Comparison of ENCODE assay signal across 7 cellular contexts in the genomic region with DNA sequence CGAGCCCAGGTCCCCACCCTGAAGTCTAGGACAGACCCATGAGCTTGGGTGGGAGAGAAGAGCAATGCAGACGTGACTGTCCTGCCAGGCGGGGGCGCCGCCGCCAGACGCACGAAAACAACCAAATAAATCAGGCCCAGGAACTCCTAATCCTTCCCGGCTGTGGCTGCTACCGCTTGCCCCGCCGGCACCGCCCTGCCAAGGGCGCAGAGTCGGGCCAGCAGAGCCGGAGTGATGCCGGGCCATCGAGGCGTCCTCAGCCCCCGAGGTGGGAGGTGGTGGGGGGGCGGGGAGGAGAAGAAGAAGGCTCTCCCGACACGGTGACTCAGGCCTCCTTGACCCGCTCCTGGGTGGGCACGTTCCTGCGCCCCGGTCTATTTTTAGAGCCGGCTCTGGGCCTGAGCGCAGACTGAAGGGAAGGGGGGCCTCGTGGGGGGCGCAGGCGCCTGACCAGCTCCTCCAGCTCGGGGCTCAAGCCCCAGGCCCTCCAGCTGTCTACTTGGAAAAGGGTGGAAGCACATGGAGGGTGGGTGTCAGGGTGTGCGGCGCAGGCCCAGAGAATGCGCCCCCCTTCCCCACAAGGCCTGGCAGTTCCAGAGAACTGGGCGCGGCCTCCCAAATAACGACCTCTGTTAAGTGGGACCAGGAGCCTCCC. TPM values are rescaled to one million over a fixed set of nuclear protein-coding genes. Genes with fewer than 3 reads are reported as not detected.
A peak's percentile ranks its signal among the peaks of the same experiment; 100 is the strongest.
DNase-seq lines count a peak whose midpoint lies in the region; ATAC-seq, FAIRE-seq and TF ChIP-seq lines count a peak whose summit lies in the region.

No MANE protein-coding gene starts in this region.

- no peak for FAIRE-seq in K562 (lab: Jason Lieb, UNC)

- BruUV-seq in PC-9 (replicated peaks; lab: Mats Ljungman, UMichigan), result no TSS peak
- BruUV-seq in K562 (replicated peaks; lab: Mats Ljungman, UMichigan), result no TSS peak

- no peaks in the 10 kb centered on the region for H4K20me1 ChIP-seq in PC-9 (ENCODE audit: insufficient read depth)
- H4K20me1 ChIP-seq in K562 (replicated peaks; ENCODE audit: control insufficient read depth, insufficient read depth, low read length), result peaks cover 16% of the 10 kb centered on the region; the same call in 1 of the 2 replicates

- POLR2A ChIA-PET in PC-9 (lab: Charles Lee; ENCODE audit: unreplicated experiment) (interaction anchor here (0.7 kb wide), 1 partner anchor 394 kb away, joined by 3 read pairs; no protein-coding TSS in a partner anchor), K562 (lab: Yijun Ruan, JAX) (no interaction called here)

- peak overlapping the region; percentile 89 for H3K4me2 ChIP-seq in PC-9
- peak overlapping the region; percentile 77 for H3K4me2 ChIP-seq in K562 (ENCODE audit: insufficient read depth, low read length)

- H3K4me1 ChIP-seq in PC-9 (replicated peaks; ENCODE audit: insufficient read depth) (peaks cover 45% of the 10 kb centered on the region), K562 (replicated peaks in 1 of 2; ENCODE audit: control insufficient read depth in 2 of 2, insufficient read depth in 2 of 2, low read length in 2 of 2) (peaks cover 26 to 33% of the 10 kb centered on the region in 2 experiments; a peak in 4 of 5 replicates), iPS-15b (ENCODE audit: control insufficient read depth, insufficient read depth, low read length) (peaks cover 6% of the 10 kb centered on the region)

- TF ChIP-seq RAD21 in K562 (CRISPR knock-in tag; conservative IDR thresholded peaks at IDR 0.05 in 1 of 2, IDR thresholded peaks at IDR 0.05 in 1 of 2), result peak; percentile 8 to 50; a peak in 2 of 4 replicates

- H3K27ac ChIP-seq in PC-9 (no peak overlapping the region), K562 (ENCODE audit: extremely low read depth, low read depth, low read length) (no peak overlapping the region)

- H2AFZ ChIP-seq in PC-9, result peak overlapping the region; percentile 93
- peak overlapping the region; percentile 84 for H2AFZ ChIP-seq in K562 (ENCODE audit: low read depth, low read length)

- no peak for TF ChIP-seq EP300 in K562 (IDR thresholded peaks at IDR 0.05; ENCODE audit: low read length)

- no peaks in the 10 kb centered on the region for H3K36me3 ChIP-seq in PC-9 (ENCODE audit: low read depth)
- H3K36me3 ChIP-seq in K562 (ENCODE audit: control insufficient read depth, insufficient read depth, low read length), result no peaks in the 10 kb centered on the region
- H3K36me3 ChIP-seq in iPS-15b (ENCODE audit: control insufficient read depth, insufficient read depth, low read length), result no peaks in the 10 kb centered on the region

- no peaks in the 10 kb centered on the region for H3K9me2 ChIP-seq in PC-9 (ENCODE audit: insufficient read depth)

- in situ Hi-C loops in K562 (cut with MboI), result no loop called here

- no peaks in the 10 kb centered on the region for H3K79me2 ChIP-seq in PC-9 (ENCODE audit: low read depth)
- no peaks in the 10 kb centered on the region for H3K79me2 ChIP-seq in K562 (ENCODE audit: control insufficient read depth, insufficient read depth, low read length)

- TF ChIP-seq POLR2A in K562 (conservative IDR thresholded peaks at IDR 0.05), result no peak

- no peak for DNase-seq in GM20000 (ENCODE audit: low spot score)
- peak; percentile 36 to 46 for DNase-seq in PC-9
- peak; percentile 58 to 67 (median 62) for DNase-seq in K562 (ENCODE audit: extremely low read depth in 1 of 4, low spot score in 3 of 4)
- DNase-seq in skeletal muscle cell (ENCODE audit: low read depth), result no peak

- peaks cover 44% of the 10 kb centered on the region for H3F3A ChIP-seq in PC-9 (ENCODE audit: insufficient read depth, low read depth)

- TF ChIP-seq CTCF in GM20000 (IDR thresholded peaks at IDR 0.05; ENCODE audit: extremely low read depth, missing control alignments), result peak; percentile 64
- TF ChIP-seq CTCF in PC-9 (conservative IDR thresholded peaks at IDR 0.05), result no peak; the same call in 1 of the 2 replicates
- TF ChIP-seq CTCF in K562 (IDR thresholded peaks at IDR 0.05 in 2 of 3, conservative IDR thresholded peaks at IDR 0.05 in 1 of 3; ENCODE audit: insufficient read depth in 2 of 3, low read depth in 1 of 3, low read length in 3 of 3), result peak; percentile 60 to 66 (median 65)

- H3K9ac ChIP-seq in K562 (ENCODE audit: insufficient read depth in 1 of 2, low read depth in 2 of 2, low read length in 2 of 2) (peak overlapping the region in 1 of 2 experiments; percentile 11; a peak in 1 of 4 replicates), iPS-15b (ENCODE audit: low read depth, low read length) (no peak overlapping the region)

- H3K4me3 ChIP-seq in PC-9 (peak overlapping the region; percentile 59), K562 (peak overlapping the region; percentile 24), iPS-15b (ENCODE audit: low read depth, low read length) (peak overlapping the region; percentile 78), skeletal muscle cell (ENCODE audit: low read depth, low read length) (peak overlapping the region; percentile 27)

- ATAC-seq in K562 (peak; percentile 52), HG02973 (IDR thresholded peaks at IDR 0.05; ENCODE audit: unreplicated experiment) (no peak), HG02763 (IDR thresholded peaks at IDR 0.05; ENCODE audit: unreplicated experiment) (no peak)

- CTCF ChIA-PET in PC-9 (lab: Charles Lee), result interaction anchor here (0.8 kb wide), 1 partner anchor 9 kb away, joined by 3 read pairs; no protein-coding TSS in a partner anchor
- CTCF ChIA-PET in K562 (lab: Yijun Ruan, JAX; ENCODE audit: low intra/inter-chr PET ratio), result interaction anchor here (0.8 to 1.7 kb wide), 3 partner anchors 31 to 74 kb away, joined by 4 to 8 read pairs (median 7); no protein-coding TSS in a partner anchor

- H3K9me3 ChIP-seq in PC-9 (ENCODE audit: insufficient read depth, low read depth) (no peaks in the 10 kb centered on the region), K562 (replicated peaks; ENCODE audit: control insufficient read depth, insufficient read depth, low read depth, low read length) (no peaks in the 10 kb centered on the region), iPS-15b (ENCODE audit: control insufficient read depth, insufficient read depth, low read length) (no peaks in the 10 kb centered on the region)

- intact Hi-C loops in PC-9 (cut with micrococcal nuclease; ENCODE audit: unreplicated experiment), result loop anchor here (1.0 to 10.0 kb wide), 5 partner anchors 48 to 530 kb away; a partner anchor contains a TSS
- intact Hi-C loops in K562 (cut with micrococcal nuclease), result loop anchor here (2.0 to 5.0 kb wide), 2 partner anchors 33 to 74 kb away; no protein-coding TSS in a partner anchor

- no peaks in the 10 kb centered on the region for H3K9me1 ChIP-seq in K562 (ENCODE audit: control insufficient read depth, insufficient read depth, low read length)

- H3K27me3 ChIP-seq in PC-9 (ENCODE audit: insufficient read depth, low read depth), result peaks cover 4% of the 10 kb centered on the region; the same call in 1 of the 2 replicates
- peaks cover 12 to 34% of the 10 kb centered on the region in 2 experiments for H3K27me3 ChIP-seq in K562 (ENCODE audit: control insufficient read depth in 2 of 2, insufficient read depth in 2 of 2, low read length in 2 of 2)
- H3K27me3 ChIP-seq in iPS-15b (ENCODE audit: control insufficient read depth, insufficient read depth, low read length), result peaks cover 4% of the 10 kb centered on the region

- 7% methylated on average over 38 of the region's 39 CpGs for WGBS in K562 (ENCODE audit: insufficient coverage, low coverage, missing lambda C conversion rate)

RNA-seq across cellular contexts. Expression of a gene that starts 10.8 kb away (rescaled TPM):
- total RNA-seq in PC-9 (2021) (3.6 and 4.8 TPM in 2 replicates), K562 (2014; rRNA removed) (0.04 TPM in 1 of 2 replicates, not detected in the other), K562 (2014; rRNA removed; fragmentation: Illumina TruSeq; extraction: Trizol) (not detected in 2 replicates), K562 (2015; rRNA removed; fragmentation: Illumina TruSeq; extraction: Trizol) (0.08 TPM in 1 of 2 replicates, not detected in the other), K562 (2021) (0.54 and 0.60 TPM in 2 replicates)
- total RNA-seq in K562 (2011; cell fraction: chromatin; rRNA removed; ENCODE audit: low replicate concordance), result 0.44 TPM in 1 of 2 replicates, not detected in the other
- 0.13 and 0.17 TPM in 2 replicates for total RNA-seq in K562 (2011; cell fraction: nucleolus; rRNA removed)
- total RNA-seq in K562 (2011; cell fraction: nucleoplasm; rRNA removed), result not detected in 2 replicates
- polyA plus RNA-seq in K562 (2011; rRNA removed) (0.11 TPM in 1 of 2 replicates, not detected in the other), K562 (2014; fragmentation: Illumina TruSeq; extraction: Trizol) (not detected in 2 replicates), K562 (2014; fragmentation: Nextera tagmentation; extraction: Ambion mirVana) (not detected), K562 (2014; rRNA removed) (0.11 TPM in 1 of 2 replicates, not detected in the other)
- not detected in 2 replicates for polyA plus RNA-seq in K562 (2011; cell fraction: cytosol; rRNA removed)
- 0.31 and 0.36 TPM in 2 replicates for polyA plus RNA-seq in K562 (2011; cell fraction: nucleus; rRNA removed)
- polyA plus RNA-seq in K562 (2012), result 0.37 TPM in 1 of 2 replicates, not detected in the other
- polyA minus RNA-seq in K562 (2011; rRNA and poly(A)+ RNA removed), result not detected in 2 replicates
- not detected in 2 replicates for polyA minus RNA-seq in K562 (2011; cell fraction: cytosol; rRNA and poly(A)+ RNA removed)
- polyA minus RNA-seq in K562 (2011; cell fraction: nucleus; rRNA and poly(A)+ RNA removed), result not detected in 2 replicates

RNA-seq across cellular contexts. Expression of a gene that starts 49.6 kb away (rescaled TPM):
- total RNA-seq in PC-9 (2021) (15.6 and 28.5 TPM in 2 replicates), K562 (2014; rRNA removed) (0.23 and 0.33 TPM in 2 replicates), K562 (2014; rRNA removed; fragmentation: Illumina TruSeq; extraction: Trizol) (0.04 TPM in 1 of 2 replicates, not detected in the other), K562 (2015; rRNA removed; fragmentation: Illumina TruSeq; extraction: Trizol) (0.22 and 0.23 TPM in 2 replicates), K562 (2021) (0.22 and 0.34 TPM in 2 replicates)
- total RNA-seq in K562 (2011; cell fraction: chromatin; rRNA removed; ENCODE audit: low replicate concordance), result 0.42 and 2.8 TPM in 2 replicates
- 1.2 and 2.5 TPM in 2 replicates for total RNA-seq in K562 (2011; cell fraction: nucleolus; rRNA removed)
- 0.31 and 0.44 TPM in 2 replicates for total RNA-seq in K562 (2011; cell fraction: nucleoplasm; rRNA removed)
- polyA plus RNA-seq in K562 (2011; rRNA removed) (0.14 and 0.38 TPM in 2 replicates), K562 (2014; fragmentation: Illumina TruSeq; extraction: Trizol) (0.07 and 0.11 TPM in 2 replicates), K562 (2014; fragmentation: Nextera tagmentation; extraction: Ambion mirVana) (not detected), K562 (2014; rRNA removed) (0.18 and 0.20 TPM in 2 replicates)
- polyA plus RNA-seq in K562 (2011; cell fraction: cytosol; rRNA removed), result 0.27 and 0.35 TPM in 2 replicates
- polyA plus RNA-seq in K562 (2011; cell fraction: nucleus; rRNA removed), result 2.0 and 3.4 TPM in 2 replicates
- polyA plus RNA-seq in K562 (2012), result 0.17 and 0.54 TPM in 2 replicates
- 0.09 and 0.53 TPM in 2 replicates for polyA minus RNA-seq in K562 (2011; rRNA and poly(A)+ RNA removed)
- 1.2 TPM in 1 of 2 replicates, not detected in the other for polyA minus RNA-seq in K562 (2011; cell fraction: cytosol; rRNA and poly(A)+ RNA removed)
- 0.67 and 1.7 TPM in 2 replicates for polyA minus RNA-seq in K562 (2011; cell fraction: nucleus; rRNA and poly(A)+ RNA removed)

Comparison
In these comparisons a context has a peak if more than half of its experiments do, and no peak if none do; other contexts are left out.
1. DNase-seq: peak in PC-9 (2 of 2) and K562 (4 of 4); none in GM20000 (single experiment) and skeletal muscle cell (single experiment).
2. H3K4me3 ChIP-seq: peak in every context shown above with its lines; median percentile 78 in iPS-15b; 59 in PC-9; 27 in skeletal muscle cell; 24 in K562.